In the genomic region with DNA sequence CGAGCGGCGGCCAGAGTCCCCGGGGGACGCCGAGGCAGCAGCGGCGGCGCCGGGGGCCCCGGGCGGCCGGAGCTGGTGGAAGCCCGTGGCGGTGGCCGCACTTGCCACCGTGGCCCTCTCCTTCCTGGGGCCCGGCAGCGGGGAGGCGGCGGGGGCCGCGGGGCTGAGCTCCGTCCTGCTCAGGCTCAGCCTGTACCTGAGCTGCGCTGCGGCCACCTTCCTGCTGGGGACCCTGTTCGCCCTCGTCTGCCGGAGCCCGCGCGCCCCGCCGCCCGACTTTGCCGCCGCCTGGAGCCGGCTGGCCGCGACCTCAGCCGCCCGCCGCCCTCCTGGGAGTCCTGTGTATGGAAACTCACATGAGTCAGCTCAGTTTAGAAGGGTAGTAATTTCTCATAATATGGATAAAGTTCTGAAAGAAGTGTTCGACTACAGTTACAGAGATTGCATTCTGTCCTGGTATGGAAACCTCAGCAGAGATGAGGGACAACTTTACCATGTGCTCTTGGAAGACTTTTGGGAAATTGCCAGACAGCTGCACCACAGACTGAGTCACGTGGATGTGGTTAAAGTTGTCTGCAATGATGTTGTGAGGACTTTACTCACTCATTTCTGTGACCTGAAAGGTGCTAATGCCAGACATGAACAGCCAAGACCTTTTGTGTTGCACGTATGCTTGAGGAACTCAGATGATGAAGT, we compare ENCODE assay signal across 8 cellular contexts.
DNase-seq lines count a peak whose midpoint lies in the region; ATAC-seq and TF ChIP-seq lines count a peak whose summit lies in the region.
"Not testable (repeated sequence)": the region's sequence is repeated elsewhere in the genome, so short reads cannot be mapped to it uniquely, and the experiment has no call there.

No MANE protein-coding gene starts in this region.

- TF ChIP-seq CTCF in fibroblast of the aortic adventitia (IDR thresholded peaks at IDR 0.05; ENCODE audit: insufficient read depth, low read length): not testable (repeated sequence)

- peaks cover 8 to 12% (median 11%) of the 10 kb centered on the region in 3 donors for H3K4me1 Mint-ChIP-seq in naive B cell

- not testable (repeated sequence) for H3K27me3 Mint-ChIP-seq in naive B cell

- DNase-seq in DMS 273 (lab: John Stamatoyannopoulos, UW; ENCODE audit: unreplicated experiment) (peak; percentile 76), HPDE6-E6E7 (ENCODE audit: extremely low spot score) (peak; percentile 5), SKM-1 (lab: John Stamatoyannopoulos, UW; ENCODE audit: unreplicated experiment) (peak; percentile 27), fibroblast of the aortic adventitia (ENCODE audit: low read depth) (peak; percentile 58), naive B cell (peak; percentile 18)
- DNase-seq in activated naive CD4-positive, alpha-beta T cell treated with Interleukin-2 at 50 U/mL for 16 hours: peak; percentile 55
- peak; percentile 66 for DNase-seq in stimulated activated CD8-positive, alpha-beta memory T cell treated with anti-CD3 and anti-CD28 coated beads, Interleukin-4, amount 100 ng/mL, for 48 hours

- H3K4me3 Mint-ChIP-seq in naive B cell: peak overlapping the region; percentile 20 to 79 (median 74)

- peak overlapping the region; percentile 55 for H3K4me3 ChIP-seq in fibroblast of the aortic adventitia (ENCODE audit: low read depth, low read length)

- H3K9me3 Mint-ChIP-seq in naive B cell: not testable (repeated sequence)

- ATAC-seq in GM21717 (IDR thresholded peaks at IDR 0.05; ENCODE audit: unreplicated experiment) (peak; percentile 62), naive B cell (ENCODE audit: low read depth in 2 of 2) (peak; percentile 61 to 65)

- H3K36me3 Mint-ChIP-seq in naive B cell: not testable (repeated sequence)

- H3K27ac Mint-ChIP-seq in naive B cell: peak overlapping the region in 4 of 6 donors; percentile 22 to 69 (median 37)

Comparison
In these comparisons a context has a peak if more than half of its experiments do, and no peak if none do; other contexts are left out.
1. Peak in every context shown above with its lines: DNase-seq, ATAC-seq and H3K4me3 ChIP-seq.
2. DNase-seq: peak in every context shown above with its lines; median percentile 76 in DMS 273; 66 in stimulated activated CD8-positive, alpha-beta memory T cell treated with anti-CD3 and anti-CD28 coated beads, Interleukin-4, amount 100 ng/mL, for 48 hours; 58 in fibroblast of the aortic adventitia; 55 in activated naive CD4-positive, alpha-beta T cell treated with Interleukin-2 at 50 U/mL for 16 hours; 27 in SKM-1; 18 in naive B cell; 5 in HPDE6-E6E7.